In the genomic region with DNA sequence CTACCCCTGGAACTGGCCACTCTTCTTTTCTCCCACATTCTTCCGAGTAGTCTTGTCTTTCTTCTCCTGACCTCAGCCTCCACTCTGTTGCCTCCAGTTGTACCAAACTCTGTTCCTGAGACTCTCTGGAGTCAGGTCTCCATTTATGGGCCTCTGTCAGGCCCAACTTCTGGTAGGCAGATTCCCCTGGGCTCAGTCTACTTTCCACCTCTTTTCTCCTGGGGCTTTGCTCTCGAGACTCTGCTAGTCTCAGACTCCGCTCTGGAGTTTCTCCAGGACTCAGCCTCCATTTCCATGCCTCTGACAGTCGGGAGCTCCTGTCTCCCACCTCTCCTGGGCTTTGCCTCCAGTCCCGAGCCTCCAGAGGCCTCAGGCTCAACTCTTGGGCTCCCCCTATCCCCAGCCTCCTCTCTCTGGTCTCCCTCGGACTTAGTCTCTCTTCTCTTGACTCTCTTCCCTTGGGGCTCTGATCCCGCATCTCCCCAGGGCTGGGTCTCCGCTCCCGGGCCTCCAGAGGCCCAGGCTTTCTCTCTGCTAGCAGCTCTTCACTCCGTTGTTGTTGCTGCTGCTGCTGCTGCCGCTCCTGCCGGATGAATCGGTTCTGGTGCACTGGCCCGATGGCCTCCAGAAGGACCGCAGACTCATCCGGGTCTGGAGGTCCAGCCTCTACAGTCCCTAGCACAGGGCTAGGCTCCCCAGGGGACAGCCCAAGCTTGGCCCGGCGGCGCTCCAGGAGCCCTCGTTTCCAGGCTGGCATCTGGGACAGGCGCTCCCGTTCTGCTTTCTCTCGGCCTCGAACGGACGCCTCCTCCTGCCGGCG, we compare ENCODE assay signal across 8 cellular contexts. TPM values are rescaled to one million over a fixed set of nuclear protein-coding genes. Genes with fewer than 3 reads are reported as not detected.
DNase-seq lines count a peak whose midpoint lies in the region; ATAC-seq and TF ChIP-seq lines count a peak whose summit lies in the region.

No MANE protein-coding gene starts in this region.

- no peaks in the 10 kb centered on the region for H3K27me3 ChIP-seq in Peyer's patch

- H3K4me3 Mint-ChIP-seq in dendritic cell treated with granulocyte-macrophage colony-stimulating factor and Interleukin-4, amounts not matched to agents 40 ng/mL and 50 ng/mL, for 4 days = peak overlapping the region; percentile 93
- H3K4me3 Mint-ChIP-seq in natural killer cell = peak overlapping the region; percentile 96

- intact Hi-C loops in dendritic cell treated with granulocyte-macrophage colony-stimulating factor and Interleukin-4, amounts not matched to agents 40 ng/mL and 50 ng/mL, for 4 days (cut with micrococcal nuclease) = no loop called here
- intact Hi-C loops in natural killer cell (cut with micrococcal nuclease) = no loop called here

- peak overlapping the region; percentile 86 to 98 (median 94) for H3K27ac ChIP-seq in Peyer's patch

- peaks cover 0 to 52% (median 26%) of the 10 kb centered on the region in 4 donors for H3K4me1 ChIP-seq in Peyer's patch

- in situ Hi-C loops in GM13977 (cut with MboI; ENCODE audit: low pct_unique_long_range_greater_than_20kb, low sequenced_read_pairs, unreplicated experiment) = no loop called here

- ATAC-seq in natural killer cell (no peak), HG03442 (IDR thresholded peaks at IDR 0.05; ENCODE audit: unreplicated experiment) (no peak), HG02885 (IDR thresholded peaks at IDR 0.05; ENCODE audit: poor library complexity, unreplicated experiment) (no peak)

- peak overlapping the region; percentile 91 for H3K27ac Mint-ChIP-seq in dendritic cell treated with granulocyte-macrophage colony-stimulating factor and Interleukin-4, amounts not matched to agents 40 ng/mL and 50 ng/mL, for 4 days
- H3K27ac Mint-ChIP-seq in natural killer cell = peak overlapping the region; percentile 91 to 98

- DNase-seq in GM13977 (ENCODE audit: low spot score) (peak; percentile 44), Peyer's patch (peak in 1 of 3 donors; percentile 48), natural killer cell (no peak), COR-L47 (lab: John Stamatoyannopoulos, UW) (no peak), germinal center (ENCODE audit: low spot score) (no peak)

- peaks cover 65% of the 10 kb centered on the region for H3K4me1 Mint-ChIP-seq in dendritic cell treated with granulocyte-macrophage colony-stimulating factor and Interleukin-4, amounts not matched to agents 40 ng/mL and 50 ng/mL, for 4 days (ENCODE audit: low read depth)
- peaks cover 65 to 92% of the 10 kb centered on the region in 2 donors for H3K4me1 Mint-ChIP-seq in natural killer cell

- H3K27me3 Mint-ChIP-seq in dendritic cell treated with granulocyte-macrophage colony-stimulating factor and Interleukin-4, amounts not matched to agents 40 ng/mL and 50 ng/mL, for 4 days = no peaks in the 10 kb centered on the region
- H3K27me3 Mint-ChIP-seq in natural killer cell (ENCODE audit: low read depth in 2 of 2) = no peaks in the 10 kb centered on the region

- H3K4me3 ChIP-seq in Peyer's patch = peak overlapping the region; percentile 72 to 78 (median 74)

- TF ChIP-seq POLR2A in Peyer's patch (IDR thresholded peaks at IDR 0.05) = no peak

- TF ChIP-seq CTCF in GM13977 (IDR thresholded peaks at IDR 0.05; ENCODE audit: extremely low read depth, insufficient read depth, missing control alignments) (peak; percentile 44), Peyer's patch (IDR thresholded peaks at IDR 0.05) (no peak), natural killer cell (IDR thresholded peaks at IDR 0.05) (no peak)

- H3K36me3 ChIP-seq in Peyer's patch = no peaks in the 10 kb centered on the region

- no peaks in the 10 kb centered on the region for H3K9me3 Mint-ChIP-seq in dendritic cell treated with granulocyte-macrophage colony-stimulating factor and Interleukin-4, amounts not matched to agents 40 ng/mL and 50 ng/mL, for 4 days
- H3K9me3 Mint-ChIP-seq in natural killer cell = no peaks in the 10 kb centered on the region

- peaks cover 93% of the 10 kb centered on the region for H3K36me3 Mint-ChIP-seq in dendritic cell treated with granulocyte-macrophage colony-stimulating factor and Interleukin-4, amounts not matched to agents 40 ng/mL and 50 ng/mL, for 4 days (ENCODE audit: low read depth)
- H3K36me3 Mint-ChIP-seq in natural killer cell = peaks cover 13% of the 10 kb centered on the region

- no peaks in the 10 kb centered on the region for H3K9me3 ChIP-seq in Peyer's patch

RNA-seq across cellular contexts. Expression of gene PPP1R18, which starts 1.1 kb away (rescaled TPM):
- total RNA-seq in Peyer's patch = 10 to 100 TPM in 2 of 4 donors, 1 to 10 TPM in 2; 4.7 to 52.8 (median 9.0) TPM
- total RNA-seq in natural killer cell = 100 to 1,000 TPM; 183 to 260 (median 219) TPM

RNA-seq across cellular contexts. Expression of gene NRM, which starts 5.4 kb away (rescaled TPM):
- 1 to 10 TPM in 2 of 4 donors, not detected in 2; 2.0 to 2.7 TPM for total RNA-seq in Peyer's patch
- 1 to 10 TPM; 7.4 to 8.9 (median 8.7) TPM for total RNA-seq in natural killer cell

RNA-seq across cellular contexts. Expression of gene DHX16, which starts 12.6 kb away (rescaled TPM):
- total RNA-seq in Peyer's patch = 10 to 100 TPM; 39.6 to 68.1 (median 58.2) TPM
- 10 to 100 TPM; 27.3 to 35.7 (median 27.7) TPM for total RNA-seq in natural killer cell

RNA-seq across cellular contexts. Expression of gene MDC1, which starts 31.7 kb away (rescaled TPM):
- total RNA-seq in Peyer's patch (10 to 100 TPM in 3 of 4 donors, 1 to 10 TPM in 1; 7.5 to 51.2 (median 19.4) TPM), natural killer cell (10 to 100 TPM; 61.2 to 77.0 (median 64.5) TPM)

RNA-seq across cellular contexts. Expression of gene TUBB, which starts 34.8 kb away (rescaled TPM):
- total RNA-seq in Peyer's patch = 100 to 1,000 TPM in 1 of 4 donors, 10 to 100 TPM in 3; 69.9 to 188 (median 95.6) TPM
- total RNA-seq in natural killer cell = 100 to 1,000 TPM; 121 to 168 (median 127) TPM
